In genomic region chr6:122389704-122390103, GRCh38 we compare ENCODE assay signal across 21 cellular contexts.
A peak's percentile ranks its signal among the peaks of the same experiment; 100 is the strongest.
DNase-seq lines count a peak whose midpoint lies in the region; ATAC-seq and TF ChIP-seq lines count a peak whose summit lies in the region.
"Had no signal": no experiment of that assay in that cellular context is flagged by ENCODE, and none has a peak within 500 bp of the region (broad histone marks: within the 10 kb centered on the region; RNA-seq: fewer than 3 reads in every experiment).

No MANE protein-coding gene starts in this region.

- ATAC-seq in GM18907 (IDR thresholded peaks at IDR 0.05; ENCODE audit: unreplicated experiment): no peak
- ATAC-seq in GM21529 (IDR thresholded peaks at IDR 0.05; ENCODE audit: unreplicated experiment): no peak

- H3K4me3 ChIP-seq in HFF-Myc (replicated peaks; ENCODE audit: low read depth, low read length): no peak overlapping the region
- no peak overlapping the region for H3K4me3 ChIP-seq in fibroblast of pulmonary artery (replicated peaks; ENCODE audit: low read depth, low read length)
- H3K4me3 ChIP-seq: lung, smooth muscle cell, uterus had no signal

- no peak for TF ChIP-seq CTCF in HFF-Myc (IDR thresholded peaks at IDR 0.05; ENCODE audit: low read depth, low read length, missing control alignments)
- TF ChIP-seq CTCF in fibroblast of pulmonary artery (IDR thresholded peaks at IDR 0.05; ENCODE audit: low read length, missing control alignments): no peak

- DNase-seq in COR-L47 (lab: John Stamatoyannopoulos, UW) (peak; percentile 9), HFF-Myc (ENCODE audit: extremely low read depth, low read depth) (peak; percentile 7), NCI-H2196 treated with DMSO at 0.1 percent for 48 hours (lab: John Stamatoyannopoulos, UW; ENCODE audit: unreplicated experiment) (peak; percentile 40), fibroblast of pulmonary artery (ENCODE audit: low read depth) (peak; percentile 40), HuH-7.5 (ENCODE audit: low spot score) (no peak), T-helper 1 cell (no peak)
- DNase-seq: activated CD4-positive, alpha-beta T cell treated with anti-CD3 and anti-CD28 coated beads, Interleukin-2, amount 50 U/mL, for 4 hours; activated naive CD4-positive, alpha-beta T cell treated with Interleukin-2 at 50 U/mL for 16 hours; anterior cingulate cortex; effector memory CD4-positive, alpha-beta T cell; islet precursor cell; KG1; naive B cell; NCI-H1105 treated with DMSO at 0.1 percent for 48 hours; stimulated activated CD4-positive, alpha-beta T cell treated with anti-CD3 and anti-CD28 coated beads, Interleukin-4, amount 100 ng/mL, for 24 hours; substantia nigra; uterus had no signal

Comparison
In these comparisons a context has a peak if more than half of its experiments do, and no peak if none do; other contexts are left out.
1. DNase-seq: peak in COR-L47 (single experiment), HFF-Myc (single experiment), NCI-H2196 treated with DMSO at 0.1 percent for 48 hours (single experiment) and fibroblast of pulmonary artery (single experiment); none in HuH-7.5 (single experiment) and T-helper 1 cell (0 of 5).